ENCODE assay signal across 11 cellular contexts in genomic region chr7:155532792-155533119, GRCh38. TPM values are rescaled to one million over a fixed set of nuclear protein-coding genes. Genes with fewer than 3 reads are reported as not detected.
DNase-seq lines count a peak whose midpoint lies in the region; ATAC-seq and TF ChIP-seq lines count a peak whose summit lies in the region.
"Had no signal": no experiment of that assay in that cellular context is flagged by ENCODE, and none has a peak within 500 bp of the region (broad histone marks: within the 10 kb centered on the region; RNA-seq: fewer than 3 reads in every experiment).

No MANE protein-coding gene starts in this region.

- peak overlapping the region; percentile 70 to 74 for H3K4me3 Mint-ChIP-seq in effector memory CD8-positive, alpha-beta T cell
- H3K4me3 Mint-ChIP-seq in neural crest cell: peak overlapping the region; percentile 63

- no peaks in the 10 kb centered on the region for H3F3A ChIP-seq in GM23248 (ENCODE audit: insufficient read depth)

- peaks cover 10 to 16% of the 10 kb centered on the region in 2 donors for H3K4me1 Mint-ChIP-seq in effector memory CD8-positive, alpha-beta T cell (ENCODE audit: low read depth in 2 of 2)
- H3K4me1 Mint-ChIP-seq in neural crest cell: peaks cover 28% of the 10 kb centered on the region

- H3K36me3 ChIP-seq in BLaER1 (no peaks in the 10 kb centered on the region), GM23248 (ENCODE audit: low read depth) (no peaks in the 10 kb centered on the region)

- H3K4me1 ChIP-seq in BLaER1: peaks cover 14% of the 10 kb centered on the region
- H3K4me1 ChIP-seq in GM23248 (ENCODE audit: insufficient read depth): no peaks in the 10 kb centered on the region

- 33 to 34% methylated on average over 14 of the region's 14 CpGs for WGBS in GM23248 (ENCODE audit: low coverage in 1 of 2, low lambda C conversion rate in 2 of 2, missing lambda C conversion rate in 2 of 2), 2 experiments

- no peaks in the 10 kb centered on the region for H3K9me3 Mint-ChIP-seq in effector memory CD8-positive, alpha-beta T cell
- no peaks in the 10 kb centered on the region for H3K9me3 Mint-ChIP-seq in neural crest cell

- H3K4me2 ChIP-seq in BLaER1 (peak overlapping the region; percentile 95), GM23248 (ENCODE audit: unreplicated experiment) (no peak overlapping the region)
- H3K4me2 ChIP-seq: PC-9 had no signal

- H3K79me2 ChIP-seq in GM23248 (ENCODE audit: insufficient read depth): no peaks in the 10 kb centered on the region

- H2AFZ ChIP-seq in GM23248: peak overlapping the region; percentile 18; the same call in 1 of the 2 replicates
- H2AFZ ChIP-seq: PC-9 had no signal

- H4K20me1 ChIP-seq in BLaER1 (peaks cover 69% of the 10 kb centered on the region), GM23248 (ENCODE audit: insufficient read depth) (no peaks in the 10 kb centered on the region)

- H3K27ac ChIP-seq in BLaER1 (no peak overlapping the region), GM23248 (no peak overlapping the region)
- H3K27ac ChIP-seq: PC-9 had no signal

- ATAC-seq in effector memory CD8-positive, alpha-beta T cell (replicated peaks): peak; percentile 32
- ATAC-seq in HG02610 (IDR thresholded peaks at IDR 0.05; ENCODE audit: unreplicated experiment) (no peak), HG03108 (IDR thresholded peaks at IDR 0.05; ENCODE audit: unreplicated experiment) (no peak), HG02973 (IDR thresholded peaks at IDR 0.05; ENCODE audit: unreplicated experiment) (no peak), HG02870 (IDR thresholded peaks at IDR 0.05; ENCODE audit: unreplicated experiment) (no peak)

- DNase-seq in GM23248 (no peak), neural crest cell (ENCODE audit: low read depth, low spot score) (no peak)
- no peak for DNase-seq in effector memory CD8-positive, alpha-beta T cell
- DNase-seq: DMS79, PC-9 had no signal

- H3K9me3 ChIP-seq in BLaER1: no peaks in the 10 kb centered on the region
- H3K9me3 ChIP-seq in GM23248 (ENCODE audit: low read depth): no peaks in the 10 kb centered on the region

- no peak overlapping the region for H3K27ac Mint-ChIP-seq in effector memory CD8-positive, alpha-beta T cell
- no peak overlapping the region for H3K27ac Mint-ChIP-seq in neural crest cell (ENCODE audit: unreplicated experiment)

- no peaks in the 10 kb centered on the region for H3K9me2 ChIP-seq in GM23248 (ENCODE audit: insufficient read depth)

- TF ChIP-seq CTCF in neural crest cell (conservative IDR thresholded peaks at IDR 0.05): no peak

- H3K9ac ChIP-seq in BLaER1: no peak overlapping the region
- H3K9ac ChIP-seq in GM23248: no peak overlapping the region

- peak overlapping the region; percentile 59 for H3K4me3 ChIP-seq in BLaER1
- H3K4me3 ChIP-seq in GM23248: no peak overlapping the region
- H3K4me3 ChIP-seq: PC-9 had no signal

- H3K27me3 ChIP-seq in BLaER1 (peaks cover 87% of the 10 kb centered on the region), GM23248 (replicated peaks; ENCODE audit: insufficient read depth) (peaks cover 50% of the 10 kb centered on the region)

- peaks cover 84 to 96% of the 10 kb centered on the region in 2 donors for H3K27me3 Mint-ChIP-seq in effector memory CD8-positive, alpha-beta T cell
- H3K27me3 Mint-ChIP-seq in neural crest cell (ENCODE audit: low read depth): peaks cover 88% of the 10 kb centered on the region

- in situ Hi-C loops in GM23248 (cut with MboI): no loop called here

- peaks cover 6% of the 10 kb centered on the region for H3K36me3 Mint-ChIP-seq in effector memory CD8-positive, alpha-beta T cell (ENCODE audit: insufficient read depth)
- no peaks in the 10 kb centered on the region for H3K36me3 Mint-ChIP-seq in neural crest cell (ENCODE audit: low read depth)

RNA-seq across cellular contexts. Expression of gene CNPY1, which starts 13.6 kb away (rescaled TPM):
- not detected in 2 replicates for total RNA-seq in GM23248 (2014; rRNA removed; shearing (Covaris generic))
- polyA plus RNA-seq in GM23248 (2016; fragmentation: Nextera tagmentation; extraction: Ambion mirVana): not detected in 2 replicates
- total RNA-seq in neural crest cell: 1.5 and 2.4 TPM in 2 replicates
- total RNA-seq: PC-9 had no signal
- polyA plus RNA-seq: adipose tissue had no signal
